In genomic region chr1:94864821-94865220, GRCh38 we compare ENCODE assay signal across 12 cellular contexts. TPM values are rescaled to one million over a fixed set of nuclear protein-coding genes. Genes with fewer than 3 reads are reported as not detected.
A peak's percentile ranks its signal among the peaks of the same experiment; 100 is the strongest.
DNase-seq lines count a peak whose midpoint lies in the region; ATAC-seq and TF ChIP-seq lines count a peak whose summit lies in the region.
"Had no signal": no experiment of that assay in that cellular context is flagged by ENCODE, and none has a peak within 500 bp of the region (broad histone marks: within the 10 kb centered on the region; RNA-seq: fewer than 3 reads in every experiment).

No MANE protein-coding gene starts in this region.

- no peaks in the 10 kb centered on the region for H3K9me2 ChIP-seq in Karpas-422 (replicated peaks; ENCODE audit: insufficient read depth, low read length)

- in situ Hi-C loops in IMR-90 (cut with MboI; ENCODE audit: low sequenced_read_pairs): no loop called here

- TF ChIP-seq CTCF in IMR-90 (conservative IDR thresholded peaks at IDR 0.05; ENCODE audit: low read depth, low read length): no peak
- no peak for TF ChIP-seq CTCF in coronary artery (IDR thresholded peaks at IDR 0.05)
- TF ChIP-seq CTCF in lower lobe of right lung (IDR thresholded peaks at IDR 0.05): no peak

- H3K27me3 ChIP-seq in IMR-90 (ENCODE audit: control insufficient read depth, insufficient read depth, low read length): no peaks in the 10 kb centered on the region
- no peaks in the 10 kb centered on the region for H3K27me3 ChIP-seq in lower lobe of right lung (ENCODE audit: low read depth)
- no peaks in the 10 kb centered on the region for H3K27me3 ChIP-seq in Karpas-422 (ENCODE audit: low read length)

- peak overlapping the region; percentile 94 for H3K18ac ChIP-seq in IMR-90 (ENCODE audit: low read depth, low read length)

- H2AK5ac ChIP-seq in IMR-90 (ENCODE audit: low read depth, low read length): peak overlapping the region; percentile 97

- H3K4ac ChIP-seq in IMR-90 (ENCODE audit: low read depth, low read length): peak overlapping the region; percentile 90

- no peaks in the 10 kb centered on the region for H3K9me3 ChIP-seq in IMR-90 (ENCODE audit: control insufficient read depth, insufficient read depth, low read length)
- H3K9me3 ChIP-seq in lower lobe of right lung: no peaks in the 10 kb centered on the region
- H3K9me3 ChIP-seq in Karpas-422 (ENCODE audit: low read length): no peaks in the 10 kb centered on the region

- peak overlapping the region; percentile 97 for H4K91ac ChIP-seq in IMR-90 (ENCODE audit: insufficient read depth, low read depth, low read length)

- H3K4me2 ChIP-seq in IMR-90 (ENCODE audit: low read depth, low read length) (peak overlapping the region; percentile 86), Karpas-422 (ENCODE audit: low read depth, low read length, poor library complexity, severe bottlenecking) (no peak overlapping the region)

- peak overlapping the region; percentile 55 for H4K5ac ChIP-seq in IMR-90 (ENCODE audit: low read depth, low read length)

- DNase-seq in IMR-90: peak; percentile 39
- DNase-seq in coronary artery (ENCODE audit: low spot score): no peak
- no peak for DNase-seq in lower lobe of right lung
- no peak for DNase-seq in Karpas-422
- DNase-seq in iPS-NIHi7 (ENCODE audit: extremely low spot score): no peak
- DNase-seq in GM03348 (ENCODE audit: low spot score): no peak
- no peak for DNase-seq in NCI-H2029 treated with DMSO at 0.1 percent for 48 hours (lab: John Stamatoyannopoulos, UW)
- DNase-seq: activated T-cell treated with anti-CD3 and anti-CD28 coated beads, Interleukin-2, amount 50 U/mL, for 72 hours; naive thymus-derived CD4-positive, alpha-beta T cell; NCI-H82 had no signal

- BruUV-seq in IMR-90 (replicated peaks; lab: Mats Ljungman, UMichigan): no TSS peak

- TF ChIP-seq POLR2A in IMR-90 (IDR thresholded peaks at IDR 0.05; ENCODE audit: low read depth, low read length): no peak

- POLR2A ChIA-PET in IMR-90 (lab: Charles Lee; ENCODE audit: unreplicated experiment): interaction anchor here (1.1 kb wide), 1 partner anchor 9 kb away, joined by 5 read pairs; no protein-coding TSS in a partner anchor

- peak overlapping the region; percentile 81; the same call in 1 of the 2 replicates for H3K23ac ChIP-seq in IMR-90 (ENCODE audit: low read depth, low read length)

- H2BK20ac ChIP-seq in IMR-90 (ENCODE audit: low read depth, low read length): peak overlapping the region; percentile 93

- CTCF ChIA-PET in IMR-90 (lab: Yijun Ruan, JAX): interaction anchor here (0.9 to 4.6 kb wide), 4 partner anchors 10 to 178 kb away, joined by 3 to 26 read pairs (median 6); no protein-coding TSS in a partner anchor

- H3K4me1 ChIP-seq in IMR-90 (ENCODE audit: control insufficient read depth, insufficient read depth, low read length) (peaks cover 32% of the 10 kb centered on the region), lower lobe of right lung (peaks cover 39% of the 10 kb centered on the region), Karpas-422 (ENCODE audit: low read length) (no peaks in the 10 kb centered on the region)

- no peak for TF ChIP-seq RAD21 in IMR-90 (IDR thresholded peaks at IDR 0.05; ENCODE audit: low read length)

- peaks cover 0 to 25% of the 10 kb centered on the region in 2 experiments; a peak in 2 of 4 replicates for H3K79me1 ChIP-seq in IMR-90 (ENCODE audit: low read depth in 1 of 2, low read length in 2 of 2)

- H2BK15ac ChIP-seq in IMR-90 (ENCODE audit: low read depth, low read length): peak overlapping the region; percentile 100

- H2AFZ ChIP-seq in IMR-90 (replicated peaks; ENCODE audit: low read length, poor library complexity) (peak overlapping the region; percentile 74), Karpas-422 (ENCODE audit: low read length) (no peak overlapping the region)

- H3K9ac ChIP-seq in IMR-90 (ENCODE audit: low read depth, low read length) (0 out of 2 replicates have a peak overlapping the region, but pooled peaks have one; percentile 0), Karpas-422 (ENCODE audit: low read length) (no peak overlapping the region)

- H3K36me3 ChIP-seq in IMR-90 (ENCODE audit: control insufficient read depth, insufficient read depth, low read length): no peaks in the 10 kb centered on the region
- no peaks in the 10 kb centered on the region for H3K36me3 ChIP-seq in lower lobe of right lung
- no peaks in the 10 kb centered on the region for H3K36me3 ChIP-seq in Karpas-422 (ENCODE audit: insufficient read depth, low read length)

- peak overlapping the region; percentile 98 for H2BK120ac ChIP-seq in IMR-90 (ENCODE audit: low read depth, low read length)

- dilution Hi-C loops in IMR-90 (cut with HindIII; ENCODE audit: low sequenced_read_pairs, unreplicated experiment): no loop called here

- 70% methylated on average over 2 of the region's 9 CpGs; no CpG with 5 or more reads in 1 of the 2 experiments for WGBS in IMR-90 (ENCODE audit: extremely low coverage in 2 of 2, insufficient read length in 1 of 2), 2 experiments

- no peak; the same call in 1 of the 2 replicates for ATAC-seq in IMR-90 (ENCODE audit: low read depth)
- ATAC-seq in lower lobe of right lung: no peak
- ATAC-seq: activated T-cell treated with anti-CD3 and anti-CD28 coated beads, Interleukin-2, amount 50 U/mL, for 72 hours; K562; naive thymus-derived CD4-positive, alpha-beta T cell had no signal

- H3K9me1 ChIP-seq in IMR-90 (ENCODE audit: insufficient read depth, low read length): peaks cover 25% of the 10 kb centered on the region

- peak overlapping the region; percentile 98 for H2BK5ac ChIP-seq in IMR-90 (ENCODE audit: low read depth, low read length, poor library complexity, severe bottlenecking)

- no peaks in the 10 kb centered on the region for H4K20me1 ChIP-seq in IMR-90 (ENCODE audit: insufficient read depth, low read length)
- no peaks in the 10 kb centered on the region for H4K20me1 ChIP-seq in Karpas-422 (ENCODE audit: insufficient read depth, low read depth, low read length)

- 0 out of 2 replicates have a peak overlapping the region, but pooled peaks have one; percentile 63 for H3K56ac ChIP-seq in IMR-90 (ENCODE audit: extremely low read depth, insufficient read depth, low read length)

- H3K27ac ChIP-seq in IMR-90 (ENCODE audit: insufficient read depth, low read length): peak overlapping the region; percentile 59
- peak overlapping the region; percentile 76 to 91 for H3K27ac ChIP-seq in coronary artery
- H3K27ac ChIP-seq in lower lobe of right lung: peak overlapping the region; percentile 80
- peak overlapping the region; percentile 50 for H3K27ac ChIP-seq in temporal lobe (ENCODE audit: low read depth, low read length)
- H3K27ac ChIP-seq in Karpas-422 (ENCODE audit: low read length): no peak overlapping the region

- no peak overlapping the region for H2AK9ac ChIP-seq in IMR-90 (replicated peaks; ENCODE audit: low read depth, low read length, poor library complexity)

- peak overlapping the region; percentile 88 for H3K14ac ChIP-seq in IMR-90 (replicated peaks; ENCODE audit: low read depth, low read length)

- no peak overlapping the region for H3K4me3 ChIP-seq in IMR-90 (ENCODE audit: insufficient read depth, low read depth, low read length)
- H3K4me3 ChIP-seq in coronary artery: no peak overlapping the region
- H3K4me3 ChIP-seq in lower lobe of right lung: no peak overlapping the region
- no peak overlapping the region for H3K4me3 ChIP-seq in Karpas-422 (ENCODE audit: low read length)
- H3K4me3 ChIP-seq: K562 had no signal

- intact Hi-C loops in IMR-90 (cut with micrococcal nuclease): no loop called here
- intact Hi-C loops in lower lobe of right lung (cut with DNase I): loop anchor here (10.0 kb wide), 1 partner anchor 60 kb away; the partner anchor contains the start of gene CNN3

- H4K8ac ChIP-seq in IMR-90 (ENCODE audit: low read depth in 2 of 2, low read length in 2 of 2): peak overlapping the region; percentile 73 to 74

- H3K79me2 ChIP-seq in Karpas-422 (ENCODE audit: low read length): no peaks in the 10 kb centered on the region

TF ChIP-seq in IMR-90, 13 proteins besides CTCF, POLR2A, EP300 and RAD21 (continues in another document):
- no peak for TF ChIP-seq CHD1 (IDR thresholded peaks at IDR 0.05; ENCODE audit: low read depth, low read length)
- no peak for TF ChIP-seq NFE2L2 (IDR thresholded peaks at IDR 0.05; ENCODE audit: low read depth, low read length)
- TF ChIP-seq RFX5 (IDR thresholded peaks at IDR 0.05; ENCODE audit: low read depth, low read length): no peak
- TF ChIP-seq MAFK (IDR thresholded peaks at IDR 0.05; ENCODE audit: low read depth, low read length): no peak
- TF ChIP-seq CEBPB (IDR thresholded peaks at IDR 0.05; ENCODE audit: low read depth, low read length): no peak
- no peak for TF ChIP-seq RCOR1 (IDR thresholded peaks at IDR 0.05; ENCODE audit: insufficient replicate concordance, low read length)
- TF ChIP-seq FOS (IDR thresholded peaks at IDR 0.05; ENCODE audit: low read depth, low read length): no peak
- no peak for TF ChIP-seq MXI1 (IDR thresholded peaks at IDR 0.05; ENCODE audit: borderline replicate concordance, low read depth, low read length)
- TF ChIP-seq MAZ (IDR thresholded peaks at IDR 0.05; ENCODE audit: borderline replicate concordance, low read depth, low read length): no peak
- TF ChIP-seq, protein P1, sequence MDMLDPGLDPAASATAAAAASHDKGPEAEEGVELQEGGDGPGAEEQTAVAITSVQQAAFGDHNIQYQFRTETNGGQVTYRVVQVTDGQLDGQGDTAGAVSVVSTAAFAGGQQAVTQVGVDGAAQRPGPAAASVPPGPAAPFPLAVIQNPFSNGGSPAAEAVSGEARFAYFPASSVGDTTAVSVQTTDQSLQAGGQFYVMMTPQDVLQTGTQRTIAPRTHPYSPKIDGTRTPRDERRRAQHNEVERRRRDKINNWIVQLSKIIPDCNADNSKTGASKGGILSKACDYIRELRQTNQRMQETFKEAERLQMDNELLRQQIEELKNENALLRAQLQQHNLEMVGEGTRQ (IDR thresholded peaks at IDR 0.05; ENCODE audit: low read depth, low read length): no peak
- TF ChIP-seq BHLHE40 (IDR thresholded peaks at IDR 0.05; ENCODE audit: low read depth, low read length): no peak

RNA-seq across cellular contexts. Expression of gene SLC44A3, which starts 44.7 kb away (rescaled TPM):
- total RNA-seq in IMR-90 (2012; rRNA removed) (0.54 and 0.56 TPM in 2 replicates), lower lobe of right lung (19.3 TPM), temporal lobe (1.7 TPM)
- 0.29 and 0.31 TPM in 2 replicates for polyA plus RNA-seq in IMR-90 (2012; rRNA removed)
- polyA plus RNA-seq in IMR-90 (2012; cell fraction: cytosol; rRNA removed): 0.09 and 0.24 TPM in 2 replicates
- 0.13 and 0.58 TPM in 2 replicates for polyA plus RNA-seq in IMR-90 (2012; cell fraction: nucleus; rRNA removed; ENCODE audit: low replicate concordance)
- total RNA-seq in Karpas-422 (2014; rRNA removed; shearing (Covaris generic); ENCODE audit: low replicate concordance): not detected in 2 replicates
- total RNA-seq: activated T-cell treated with anti-CD3 and anti-CD28 coated beads, Interleukin-2, amount 50 U/mL, for 72 hours; K562 had no signal
- polyA plus RNA-seq: K562; naive thymus-derived CD4-positive, alpha-beta T cell had no signal
